ENCODE assay signal across 10 cellular contexts in genomic region chr2:231123362-231123898, GRCh38. TPM values are rescaled to one million over a fixed set of nuclear protein-coding genes. Genes with fewer than 3 reads are reported as not detected.
DNase-seq lines count a peak whose midpoint lies in the region; ATAC-seq and TF ChIP-seq lines count a peak whose summit lies in the region.
"Had no signal": no experiment of that assay in that cellular context is flagged by ENCODE, and none has a peak within 500 bp of the region (broad histone marks: within the 10 kb centered on the region; RNA-seq: fewer than 3 reads in every experiment).

No MANE protein-coding gene starts in this region.

- no peak overlapping the region for H3K4me3 Mint-ChIP-seq in T-helper 17 cell
- H3K4me3 Mint-ChIP-seq: activated CD8-positive, alpha-beta T cell treated with anti-CD3 and anti-CD28 coated beads for 36 hours; CD14-positive monocyte had no signal

- WGBS in prostate gland: 44% methylated on average over 4 of the region's 4 CpGs

- H3K4me3 ChIP-seq in cardiac muscle cell (no peak overlapping the region), lower lobe of right lung (peak overlapping the region; percentile 24), uterus (peak overlapping the region; percentile 28 to 38), prostate gland (no peak overlapping the region)

- no peak overlapping the region for H3K27ac Mint-ChIP-seq in T-helper 17 cell
- H3K27ac Mint-ChIP-seq: activated CD8-positive, alpha-beta T cell treated with anti-CD3 and anti-CD28 coated beads for 36 hours; CD14-positive monocyte had no signal

- TF ChIP-seq POLR2A in uterus (IDR thresholded peaks at IDR 0.05) (no peak), prostate gland (IDR thresholded peaks at IDR 0.05) (no peak)

- H3K27me3 Mint-ChIP-seq in T-helper 17 cell: no peaks in the 10 kb centered on the region
- H3K27me3 Mint-ChIP-seq: activated CD8-positive, alpha-beta T cell treated with anti-CD3 and anti-CD28 coated beads for 36 hours had no signal

- H3K27me3 ChIP-seq in cardiac muscle cell (no peaks in the 10 kb centered on the region), lower lobe of right lung (ENCODE audit: low read depth) (no peaks in the 10 kb centered on the region), uterus (no peaks in the 10 kb centered on the region), prostate gland (replicated peaks; ENCODE audit: insufficient read depth) (no peaks in the 10 kb centered on the region)

- intact Hi-C loops in cardiac septum (cut with DNase I) (loop anchor here (5.0 kb wide), 1 partner anchor 64 kb away; no protein-coding TSS in a partner anchor), lower lobe of right lung (cut with DNase I) (no loop called here), uterus (cut with DNase I; ENCODE audit: low total_unique reads) (no loop called here), prostate gland (cut with DNase I) (no loop called here)

- peaks cover 2% of the 10 kb centered on the region for H3K36me3 Mint-ChIP-seq in T-helper 17 cell (ENCODE audit: low read depth)

- ATAC-seq in lower lobe of right lung (no peak), HG03196 (IDR thresholded peaks at IDR 0.05; ENCODE audit: unreplicated experiment) (no peak), T-helper 17 cell (no peak)
- ATAC-seq: activated CD8-positive, alpha-beta T cell treated with anti-CD3 and anti-CD28 coated beads for 36 hours had no signal

- peaks cover 15% of the 10 kb centered on the region for H3K4me1 Mint-ChIP-seq in T-helper 17 cell
- H3K4me1 Mint-ChIP-seq: CD14-positive monocyte had no signal

- peaks cover 23% of the 10 kb centered on the region for H3K4me1 ChIP-seq in cardiac muscle cell (ENCODE audit: low read depth)
- H3K4me1 ChIP-seq in lower lobe of right lung: peaks cover 16% of the 10 kb centered on the region
- peaks cover 0 to 10% of the 10 kb centered on the region in 2 donors for H3K4me1 ChIP-seq in uterus
- H3K4me1 ChIP-seq in prostate gland (replicated peaks): no peaks in the 10 kb centered on the region

- peak overlapping the region; percentile 64 for H3K27ac ChIP-seq in cardiac muscle cell
- no peak overlapping the region for H3K27ac ChIP-seq in lower lobe of right lung
- peak overlapping the region; percentile 73 to 89 for H3K27ac ChIP-seq in uterus
- H3K27ac ChIP-seq in prostate gland: no peak overlapping the region

- TF ChIP-seq CTCF in cardiac muscle cell (IDR thresholded peaks at IDR 0.05; ENCODE audit: low read depth, low read length) (no peak), lower lobe of right lung (IDR thresholded peaks at IDR 0.05) (no peak), uterus (IDR thresholded peaks at IDR 0.05) (no peak), prostate gland (IDR thresholded peaks at IDR 0.05) (no peak)

- DNase-seq in cardiac muscle cell (ENCODE audit: low read depth in 1 of 2, low spot score in 1 of 2) (peak in 1 of 2 donors; percentile 58), cardiac septum (ENCODE audit: low spot score) (no peak), dermis microvascular lymphatic vessel endothelial cell (ENCODE audit: low read depth in 2 of 2) (peak; percentile 24 to 75), lower lobe of right lung (no peak), uterus (no peak), prostate gland (ENCODE audit: low spot score) (no peak), T-helper 17 cell (no peak)
- DNase-seq: activated CD8-positive, alpha-beta T cell treated with anti-CD3 and anti-CD28 coated beads for 36 hours had no signal

- H3K9me3 ChIP-seq in cardiac muscle cell (ENCODE audit: low read depth): no peaks in the 10 kb centered on the region
- H3K9me3 ChIP-seq in lower lobe of right lung: no peaks in the 10 kb centered on the region
- H3K9me3 ChIP-seq in uterus: no peaks in the 10 kb centered on the region
- no peaks in the 10 kb centered on the region for H3K9me3 ChIP-seq in prostate gland
- no peaks in the 10 kb centered on the region for H3K9me3 ChIP-seq in T-helper 17 cell (ENCODE audit: control insufficient read depth, low read length, poor library complexity, severe bottlenecking)

- H3K36me3 ChIP-seq in cardiac muscle cell (no peaks in the 10 kb centered on the region), lower lobe of right lung (no peaks in the 10 kb centered on the region), uterus (no peaks in the 10 kb centered on the region), prostate gland (no peaks in the 10 kb centered on the region)

RNA-seq across cellular contexts. Expression of gene HTR2B, which starts 1.4 kb away (rescaled TPM):
- not detected in 2 replicates for total RNA-seq in cardiac muscle cell
- 0.41 TPM in 1 of 2 replicates, not detected in the other for polyA plus RNA-seq in cardiac muscle cell
- total RNA-seq in cardiac septum: 2.9 TPM
- 0.64 and 2.8 TPM in 2 replicates for total RNA-seq in dermis microvascular lymphatic vessel endothelial cell
- 0.65 TPM for total RNA-seq in lower lobe of right lung
- 1 to 10 TPM; 2.9 to 8.6 (median 4.0) TPM for total RNA-seq in uterus
- total RNA-seq in prostate gland: not detected
- not detected for total RNA-seq in T-helper 17 cell
- total RNA-seq: activated CD8-positive, alpha-beta T cell treated with anti-CD3 and anti-CD28 coated beads for 36 hours had no signal
- polyA plus RNA-seq: CD14-positive monocyte had no signal

Comparison
In these comparisons a context has a peak if more than half of its experiments do, and no peak if none do; other contexts are left out.
1. DNase-seq: peak in dermis microvascular lymphatic vessel endothelial cell (2 of 2); none in cardiac septum (single experiment), lower lobe of right lung (single experiment), uterus (0 of 2), prostate gland (single experiment) and T-helper 17 cell (0 of 3).
2. H3K27ac ChIP-seq: peak in cardiac muscle cell (single experiment) and uterus (2 of 2); none in lower lobe of right lung (single experiment) and prostate gland (0 of 2).
3. H3K4me3 ChIP-seq: peak in lower lobe of right lung (single experiment) and uterus (2 of 2); none in cardiac muscle cell (single experiment) and prostate gland (0 of 2).